In the genomic region with DNA sequence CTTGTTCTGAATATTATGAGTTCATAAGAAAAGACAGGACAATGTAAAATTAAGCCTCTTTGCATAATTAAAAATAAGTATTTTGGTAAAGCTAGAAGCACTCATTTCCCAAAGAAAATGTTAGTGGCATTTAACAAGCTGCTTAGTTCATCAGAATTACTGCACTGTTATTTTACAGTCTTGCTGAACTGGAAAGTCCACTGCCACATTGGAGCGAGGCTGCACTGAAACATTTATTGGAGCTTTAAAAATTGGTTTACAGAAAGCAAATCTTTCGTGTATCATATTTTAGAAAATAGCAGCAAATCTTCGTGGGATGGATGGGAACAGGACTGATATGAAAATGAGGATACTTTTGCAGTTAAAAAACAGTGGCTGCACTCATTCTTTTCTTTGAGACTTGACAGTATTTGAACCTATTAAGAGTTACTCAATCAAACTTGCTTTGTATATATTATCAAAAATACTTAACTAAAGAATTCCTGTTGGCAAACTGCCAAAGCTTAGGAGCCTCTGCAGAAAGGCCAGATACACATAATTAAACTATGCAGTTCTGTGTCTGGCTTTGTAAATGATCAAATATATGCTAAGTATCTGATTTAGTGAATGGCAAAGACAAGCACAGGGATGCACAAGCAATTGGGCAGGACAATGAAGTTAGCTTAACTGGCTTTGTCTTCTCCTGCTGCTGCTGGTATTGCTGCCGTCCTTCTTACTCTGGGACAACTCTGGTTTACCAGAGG, we compare ENCODE assay signal across 23 cellular contexts. TPM values are rescaled to one million over a fixed set of nuclear protein-coding genes. Genes with fewer than 3 reads are reported as not detected.
DNase-seq lines count a peak whose midpoint lies in the region; FAIRE-seq and TF ChIP-seq lines count a peak whose summit lies in the region.
"Had no signal": no experiment of that assay in that cellular context is flagged by ENCODE, and none has a peak within 500 bp of the region (broad histone marks: within the 10 kb centered on the region; RNA-seq: fewer than 3 reads in every experiment).

No MANE protein-coding gene starts in this region.

- H3K79me2 ChIP-seq in astrocyte (ENCODE audit: insufficient read depth, low read length), result no peaks in the 10 kb centered on the region

- no peaks in the 10 kb centered on the region for H3K36me3 ChIP-seq in astrocyte (ENCODE audit: insufficient read depth, low read length)
- H3K36me3 ChIP-seq in mesenchymal stem cell (ENCODE audit: control insufficient read depth in 1 of 2, insufficient read depth in 2 of 2, low read depth in 1 of 2, low read length in 2 of 2), result no peaks in the 10 kb centered on the region
- H3K36me3 ChIP-seq: ovary, upper lobe of right lung had no signal

- no peak for TF ChIP-seq CTCF in LNCaP clone FGC (IDR thresholded peaks at IDR 0.05; ENCODE audit: control insufficient read depth, extremely low read depth, insufficient read depth)
- no peak for TF ChIP-seq CTCF in astrocyte (IDR thresholded peaks at IDR 0.05; ENCODE audit: insufficient read depth, low read depth, low read length)

- TF ChIP-seq POLR2A in GM12891 (IDR thresholded peaks at IDR 0.05; ENCODE audit: low read depth, low read length), result no peak

- H4K20me1 ChIP-seq in astrocyte (ENCODE audit: insufficient read depth, low read length), result no peaks in the 10 kb centered on the region

- H2BK12ac ChIP-seq in mesenchymal stem cell (ENCODE audit: low read length in 2 of 2), result no peak overlapping the region

- no peak overlapping the region for H2BK15ac ChIP-seq in mesenchymal stem cell (ENCODE audit: low read depth, poor library complexity, severe bottlenecking)

- H3K9me3 Mint-ChIP-seq in astrocyte (ENCODE audit: unreplicated experiment), result no peaks in the 10 kb centered on the region

- H3K4me2 ChIP-seq in astrocyte (ENCODE audit: low read length) (no peak overlapping the region), mesenchymal stem cell (ENCODE audit: low read length, poor library complexity, severe bottlenecking) (no peak overlapping the region)
- H3K4me2 ChIP-seq: KMS-11 had no signal

- H3K14ac ChIP-seq in mesenchymal stem cell (ENCODE audit: low read length in 2 of 2), result no peak overlapping the region

- no peaks in the 10 kb centered on the region for H3K9me3 ChIP-seq in astrocyte (ENCODE audit: insufficient read depth, low read depth, low read length)
- no peaks in the 10 kb centered on the region for H3K9me3 ChIP-seq in mesenchymal stem cell (ENCODE audit: control insufficient read depth, low read length)
- H3K9me3 ChIP-seq: ovary, upper lobe of right lung had no signal

- H3K36me3 Mint-ChIP-seq in astrocyte (ENCODE audit: low read depth, unreplicated experiment), result no peaks in the 10 kb centered on the region
- H3K36me3 Mint-ChIP-seq: activated naive CD8-positive, alpha-beta T cell had no signal

- no peak overlapping the region for H3K23ac ChIP-seq in mesenchymal stem cell (ENCODE audit: low read length in 2 of 2)

- no peak overlapping the region for H2BK120ac ChIP-seq in mesenchymal stem cell (ENCODE audit: low read depth, low read length)

- DNase-seq in EH (ENCODE audit: low read depth) (peak; percentile 28), LNCaP clone FGC (ENCODE audit: low read depth) (peak; percentile 72), astrocyte (ENCODE audit: low read depth) (peak; percentile 3), mesenchymal stem cell (peak; percentile 32), GM12891 (ENCODE audit: insufficient read length, low spot score) (no peak), GOT3 (lab: John Stamatoyannopoulos, UW) (no peak)
- DNase-seq in activated T-cell treated with anti-CD3 and anti-CD28 coated beads, Interleukin-2, amount 50 U/mL, for 48 hours, result no peak
- DNase-seq: activated CD4-positive, alpha-beta T cell treated with anti-CD3 and anti-CD28 coated beads, Interleukin-2, amount 10 ng/mL, durations not matched to agents 24 days and 14 days; CD4-positive, alpha-beta T cell; DMS53; head of caudate nucleus; left colon; naive thymus-derived CD4-positive, alpha-beta T cell; NCI-H2029; NCI-H446; ovary; T-helper 2 cell; upper lobe of right lung had no signal

- H3K18ac ChIP-seq in mesenchymal stem cell (ENCODE audit: low read depth in 1 of 2, low read length in 2 of 2), result no peak overlapping the region

- no peak for FAIRE-seq in astrocyte (lab: Jason Lieb, UNC)
- no peak for FAIRE-seq in GM12891 (lab: Jason Lieb, UNC)
- FAIRE-seq: endometrium had no signal

- H3K27me3 Mint-ChIP-seq in astrocyte (ENCODE audit: low read depth, unreplicated experiment), result no peaks in the 10 kb centered on the region
- H3K27me3 Mint-ChIP-seq: activated CD4-positive, alpha-beta T cell treated with anti-CD3 and anti-CD28 coated beads, Interleukin-2, amount 10 ng/mL, durations not matched to agents 24 days and 14 days; activated naive CD8-positive, alpha-beta T cell; CD4-positive, alpha-beta T cell; naive thymus-derived CD4-positive, alpha-beta T cell had no signal

- H3K9ac ChIP-seq in astrocyte (ENCODE audit: low read length) (no peak overlapping the region), mesenchymal stem cell (ENCODE audit: low read length) (no peak overlapping the region)
- H3K9ac ChIP-seq: KMS-11 had no signal

- no peak overlapping the region for H3K27ac Mint-ChIP-seq in astrocyte (ENCODE audit: unreplicated experiment)
- H3K27ac Mint-ChIP-seq: activated CD4-positive, alpha-beta T cell treated with anti-CD3 and anti-CD28 coated beads, Interleukin-2, amount 10 ng/mL, durations not matched to agents 24 days and 14 days; activated naive CD8-positive, alpha-beta T cell; activated T-helper 2 cell treated with anti-CD3 and anti-CD28 coated beads, Interferon-gamma antibody, Interleukin-2, Interleukin-4, amounts not matched to agents 10 μg/mL and 5 μg/mL and 100 μg/mL, durations not matched to agents 14 hours and 24 hours and 36 hours; CD4-positive, alpha-beta T cell; naive thymus-derived CD4-positive, alpha-beta T cell had no signal

- H4K91ac ChIP-seq in mesenchymal stem cell (ENCODE audit: low read length), result no peak overlapping the region

- H4K8ac ChIP-seq in mesenchymal stem cell (ENCODE audit: low read length), result no peak overlapping the region

- H2AK5ac ChIP-seq in mesenchymal stem cell (ENCODE audit: low read length, severe bottlenecking), result no peak overlapping the region

- H2AFZ ChIP-seq in astrocyte (ENCODE audit: low read depth, low read length) (no peak overlapping the region), mesenchymal stem cell (ENCODE audit: low read depth, low read length) (no peak overlapping the region)

- H3K4me1 ChIP-seq in astrocyte (ENCODE audit: insufficient read depth, low read length) (no peaks in the 10 kb centered on the region), mesenchymal stem cell (ENCODE audit: control insufficient read depth, insufficient read depth, low read depth, low read length) (no peaks in the 10 kb centered on the region)
- H3K4me1 ChIP-seq: upper lobe of right lung had no signal

- 65% methylated on average over 4 of the region's 4 CpGs for WGBS in mesenchymal stem cell

- H3K27ac ChIP-seq in astrocyte (ENCODE audit: low read depth, low read length), result no peak overlapping the region
- H3K27ac ChIP-seq in mesenchymal stem cell (ENCODE audit: low read length, poor library complexity, severe bottlenecking), result no peak overlapping the region
- H3K27ac ChIP-seq: coronary artery, KMS-11, ovary, upper lobe of right lung had no signal

- H3K4ac ChIP-seq in mesenchymal stem cell (ENCODE audit: low read depth in 1 of 2, low read length in 2 of 2), result no peak overlapping the region

- no peaks in the 10 kb centered on the region for H3K4me1 Mint-ChIP-seq in astrocyte (ENCODE audit: low read depth, unreplicated experiment)
- H3K4me1 Mint-ChIP-seq: activated CD4-positive, alpha-beta T cell treated with anti-CD3 and anti-CD28 coated beads, Interleukin-2, amount 10 ng/mL, durations not matched to agents 24 days and 14 days; naive thymus-derived CD4-positive, alpha-beta T cell had no signal

- H3K79me1 ChIP-seq in mesenchymal stem cell (replicated peaks; ENCODE audit: low read length, poor library complexity, severe bottlenecking), result no peaks in the 10 kb centered on the region

- peak overlapping the region; percentile 2; the same call in 1 of the 2 replicates for H3K4me3 ChIP-seq in LNCaP clone FGC (ENCODE audit: low read depth, low read length)
- no peak overlapping the region for H3K4me3 ChIP-seq in astrocyte (ENCODE audit: insufficient read depth, low read depth, low read length)
- H3K4me3 ChIP-seq in mesenchymal stem cell (ENCODE audit: insufficient read depth in 1 of 2, low read depth in 1 of 2, low read length in 2 of 2), result no peak overlapping the region
- H3K4me3 ChIP-seq: coronary artery, ovary, upper lobe of right lung had no signal

- no peaks in the 10 kb centered on the region for H3K27me3 ChIP-seq in astrocyte (ENCODE audit: insufficient read depth, low read length)
- peaks cover 16 to 21% of the 10 kb centered on the region in 2 experiments for H3K27me3 ChIP-seq in mesenchymal stem cell (ENCODE audit: control insufficient read depth in 1 of 2, insufficient read depth in 1 of 2, low read length in 2 of 2)
- H3K27me3 ChIP-seq: ovary, upper lobe of right lung had no signal

- no peak overlapping the region for H2BK5ac ChIP-seq in mesenchymal stem cell (ENCODE audit: low read depth, low read length, poor library complexity, severe bottlenecking)

- no peak overlapping the region for H3K4me3 Mint-ChIP-seq in astrocyte (ENCODE audit: unreplicated experiment)
- H3K4me3 Mint-ChIP-seq: activated CD4-positive, alpha-beta T cell treated with anti-CD3 and anti-CD28 coated beads, Interleukin-2, amount 10 ng/mL, durations not matched to agents 24 days and 14 days; activated naive CD8-positive, alpha-beta T cell; CD4-positive, alpha-beta T cell; naive thymus-derived CD4-positive, alpha-beta T cell had no signal

TF ChIP-seq in GM12891, 5 proteins besides CTCF, POLR2A, EP300 and RAD21:
- TF ChIP-seq POU2F2 (IDR thresholded peaks at IDR 0.05; ENCODE audit: low read depth, low read length), result no peak
- TF ChIP-seq POLR2AphosphoS5 (IDR thresholded peaks at IDR 0.05; ENCODE audit: low read depth, low read length), result no peak

RNA-seq across cellular contexts. Expression of a gene that starts 16.5 kb away (rescaled TPM):
- total RNA-seq in astrocyte, result 21.0 and 22.4 TPM in 2 replicates
- polyA plus RNA-seq in mesenchymal stem cell (2013, experiment 1 of 2), result 12.3 TPM
- polyA plus RNA-seq in mesenchymal stem cell (2013, experiment 2 of 2), result 12.2 TPM
- polyA plus RNA-seq in GM12891 (2012; ENCODE audit: low read depth, missing spikeins), result 0.09 TPM
- total RNA-seq: activated CD4-positive, alpha-beta T cell treated with anti-CD3 and anti-CD28 coated beads, Interleukin-2, amount 10 ng/mL, durations not matched to agents 24 days and 14 days; activated T-helper 2 cell treated with anti-CD3 and anti-CD28 coated beads, Interferon-gamma antibody, Interleukin-2, Interleukin-4, amounts not matched to agents 10 μg/mL and 5 μg/mL and 100 μg/mL, durations not matched to agents 14 hours and 24 hours and 36 hours; CD4-positive, alpha-beta T cell; naive thymus-derived CD4-positive, alpha-beta T cell had no signal
- polyA plus RNA-seq: naive thymus-derived CD4-positive, alpha-beta T cell had no signal

Comparison
In these comparisons a context has a peak if more than half of its experiments do, and no peak if none do; other contexts are left out.
1. DNase-seq: peak in EH (single experiment), LNCaP clone FGC (single experiment), astrocyte (single experiment) and mesenchymal stem cell (single experiment); none in activated T-cell treated with anti-CD3 and anti-CD28 coated beads, Interleukin-2, amount 50 U/mL, for 48 hours (0 of 2), GM12891 (single experiment) and GOT3 (single experiment).